ENCODE assay signal across 8 cellular contexts in genomic region chr14:57389646-57390036, GRCh38. TPM values are rescaled to one million over a fixed set of nuclear protein-coding genes. Genes with fewer than 3 reads are reported as not detected.
DNase-seq lines count a peak whose midpoint lies in the region; ATAC-seq, FAIRE-seq and TF ChIP-seq lines count a peak whose summit lies in the region.

No MANE protein-coding gene starts in this region.

- H2BK5ac ChIP-seq in mesendoderm (ENCODE audit: low read length) = no peak overlapping the region

- H2BK15ac ChIP-seq in mesendoderm (replicated peaks; ENCODE audit: low read depth) = no peak overlapping the region

- no peak overlapping the region for H2AK5ac ChIP-seq in mesendoderm (ENCODE audit: low read length)

- no peak overlapping the region for H4K8ac ChIP-seq in mesendoderm (ENCODE audit: low read depth, low read length)

- H3K9me3 ChIP-seq in left ventricle myocardium inferior (replicated peaks) = no peaks in the 10 kb centered on the region
- H3K9me3 ChIP-seq in uterus = no peaks in the 10 kb centered on the region

- H3K36me3 ChIP-seq in left ventricle myocardium inferior (no peaks in the 10 kb centered on the region), mesendoderm (ENCODE audit: control insufficient read depth, insufficient read depth, low read length) (no peaks in the 10 kb centered on the region), uterus (no peaks in the 10 kb centered on the region)

- no peak for ATAC-seq in Right ventricle myocardium superior (ENCODE audit: poor library complexity)

- H3K4me3 ChIP-seq in left ventricle myocardium inferior (peak overlapping the region; percentile 92), mesendoderm (ENCODE audit: low read length) (peak overlapping the region; percentile 67), uterus (peak overlapping the region; percentile 82 to 85)

- H2BK120ac ChIP-seq in mesendoderm (ENCODE audit: low read depth, low read length) = no peak overlapping the region

- peak overlapping the region; percentile 85 for H3K27ac ChIP-seq in left ventricle myocardium inferior (replicated peaks)
- no peak overlapping the region for H3K27ac ChIP-seq in mesendoderm (ENCODE audit: low read depth, low read length)
- peak overlapping the region; percentile 83 to 85 for H3K27ac ChIP-seq in uterus

- peaks cover 8% of the 10 kb centered on the region for H3K79me1 ChIP-seq in mesendoderm (ENCODE audit: low read length)

- FAIRE-seq in HTR-8/SVneo (lab: Jason Lieb, UNC) = no peak

- H3K23ac ChIP-seq in mesendoderm (ENCODE audit: low read length) = no peak overlapping the region

- no CpG with 5 or more reads among the region's 5 CpGs for WGBS in mesendoderm (ENCODE audit: extremely low coverage, insufficient coverage, low lambda C conversion rate)

- H3K27me3 ChIP-seq in left ventricle myocardium inferior (ENCODE audit: low read depth) = no peaks in the 10 kb centered on the region
- no peaks in the 10 kb centered on the region for H3K27me3 ChIP-seq in mesendoderm (ENCODE audit: insufficient read depth, low read length, poor library complexity)
- no peaks in the 10 kb centered on the region for H3K27me3 ChIP-seq in uterus

- H3K56ac ChIP-seq in mesendoderm (ENCODE audit: low read length) = peak overlapping the region; percentile 96

- TF ChIP-seq CTCF in left ventricle myocardium inferior (IDR thresholded peaks at IDR 0.05; ENCODE audit: borderline replicate concordance) (no peak), uterus (IDR thresholded peaks at IDR 0.05) (no peak)

- peaks cover 20% of the 10 kb centered on the region for H3K79me2 ChIP-seq in mesendoderm (ENCODE audit: control insufficient read depth, insufficient read depth, low read length)

- no peak for TF ChIP-seq POLR2A in uterus (IDR thresholded peaks at IDR 0.05)

- intact Hi-C loops in left ventricle myocardium inferior (cut with micrococcal nuclease) = no loop called here
- intact Hi-C loops in Right ventricle myocardium superior (cut with DNase I) = no loop called here
- intact Hi-C loops in uterus (cut with DNase I; ENCODE audit: low total_unique reads) = no loop called here

- no peak for DNase-seq in left ventricle myocardium inferior
- no peak for DNase-seq in Right ventricle myocardium superior
- peak; percentile 21 for DNase-seq in NCI-H1417 treated with DMSO at 0.1 percent for 48 hours (lab: John Stamatoyannopoulos, UW)
- DNase-seq in T47D (ENCODE audit: low read depth in 1 of 2, low spot score in 1 of 2) = peak; percentile 42 to 76
- DNase-seq in mesendoderm = peak; percentile 59
- DNase-seq in uterus = no peak
- no peak for DNase-seq in hepatic stellate cell (ENCODE audit: low spot score)
- DNase-seq in HTR-8/SVneo (ENCODE audit: insufficient read length, low spot score) = no peak

- H3K9ac ChIP-seq in mesendoderm (ENCODE audit: low read length) = peak overlapping the region; percentile 89

- no peak overlapping the region for H3K4ac ChIP-seq in mesendoderm (ENCODE audit: low read depth, low read length)

- peaks cover 50% of the 10 kb centered on the region for H3K4me1 ChIP-seq in left ventricle myocardium inferior
- H3K4me1 ChIP-seq in mesendoderm (ENCODE audit: control insufficient read depth, low read depth, low read length) = peaks cover 6% of the 10 kb centered on the region
- H3K4me1 ChIP-seq in uterus = peaks cover 0 to 7% of the 10 kb centered on the region in 2 donors

- in situ Hi-C loops in T47D (cut with HindIII; ENCODE audit: low pct_unique_long_range_greater_than_20kb, low sequenced_read_pairs) = no loop called here

- no peak overlapping the region for H4K5ac ChIP-seq in mesendoderm (ENCODE audit: low read length)

- peak overlapping the region; percentile 76 for H3K4me2 ChIP-seq in mesendoderm (ENCODE audit: low read length)

- H3K18ac ChIP-seq in mesendoderm (ENCODE audit: low read length) = peak overlapping the region; percentile 51

RNA-seq across cellular contexts. Expression of gene NAA30, which starts 0.7 kb away (rescaled TPM):
- total RNA-seq in left ventricle myocardium inferior (24.2 TPM), Right ventricle myocardium superior (27.8 TPM), uterus (10 to 100 TPM in 3 of 4 donors, 1 to 10 TPM in 1; 8.7 to 38.1 (median 23.1) TPM)
- 17.5 TPM for polyA plus RNA-seq in mesendoderm (2013, experiment 1 of 2)
- polyA plus RNA-seq in mesendoderm (2013, experiment 2 of 2) = 16.6 TPM

Comparison
In these comparisons a context has a peak if more than half of its experiments do, and no peak if none do; other contexts are left out.
1. DNase-seq: peak in NCI-H1417 treated with DMSO at 0.1 percent for 48 hours (single experiment), T47D (2 of 2) and mesendoderm (single experiment); none in left ventricle myocardium inferior (single experiment), Right ventricle myocardium superior (single experiment), uterus (0 of 2), hepatic stellate cell (single experiment) and HTR-8/SVneo (single experiment).
2. Peak in every context shown above with its lines, with median percentiles within 50 percentile points of each other: H3K4me3 ChIP-seq.